In genomic region chr9:137299938-137300337, GRCh38 we compare ENCODE assay signal across 1 cellular context.
TF ChIP-seq lines count a peak whose summit lies in the region.

No MANE protein-coding gene starts in this region.

TF ChIP-seq in GM23338, 12 proteins besides CTCF, POLR2A, EP300 and RAD21 (continued from another document):
- TF ChIP-seq REST (IDR thresholded peaks at IDR 0.05; ENCODE audit: unreplicated experiment) = no peak
